ENCODE assay signal across 8 cellular contexts in genomic region chr17:82297804-82298537, GRCh38. TPM values are rescaled to one million over a fixed set of nuclear protein-coding genes. Genes with fewer than 3 reads are reported as not detected.
DNase-seq lines count a peak whose midpoint lies in the region; ATAC-seq, FAIRE-seq and TF ChIP-seq lines count a peak whose summit lies in the region.

No MANE protein-coding gene starts in this region.

- peaks cover 2% of the 10 kb centered on the region for H3K9me3 Mint-ChIP-seq in activated CD4-positive, alpha-beta T cell treated with anti-CD3 and anti-CD28 coated beads for 36 hours (ENCODE audit: low read depth)
- no peaks in the 10 kb centered on the region for H3K9me3 Mint-ChIP-seq in H9

- POLR2A ChIA-PET in activated CD4-positive, alpha-beta T cell treated with anti-CD3 and anti-CD28 coated beads for 36 hours (lab: Charles Lee), result interaction anchor here (0.6 to 9.6 kb wide), 17 partner anchors 8 to 153 kb away, joined by 3 to 94 read pairs (median 6); partner anchors contain the start of genes CD7, CSNK1D and CYBC1
- POLR2A ChIA-PET in HepG2 (lab: Yijun Ruan, JAX), result interaction anchor here (0.8 to 12.8 kb wide), 20 partner anchors 8 to 205 kb away, joined by 3 to 270 read pairs (median 9); partner anchors contain the start of genes CD7, CSNK1D, SECTM1 and SLC16A3

- no peak; a peak in 1 of 4 replicates for TF ChIP-seq POLR2A in HepG2 (IDR thresholded peaks at IDR 0.05; ENCODE audit: insufficient read depth in 1 of 2, low read depth in 2 of 2, low read length in 2 of 2)

- intact Hi-C loops in activated CD4-positive, alpha-beta T cell treated with anti-CD3 and anti-CD28 coated beads for 36 hours (cut with DNase I, micrococcal nuclease), result loop anchor here (1.0 to 10.0 kb wide), 15 partner anchors 8 to 783 kb away; partner anchors contain the start of genes CSNK1D (in 2 of the 2), ACTG1 (in 1 of the 2), CCDC57 (in 1 of the 2) and CYBC1 (in 1 of the 2)
- intact Hi-C loops in HepG2 (cut with micrococcal nuclease; ENCODE audit: unreplicated experiment), result loop anchor here (5.0 kb wide), 1 partner anchor 41 kb away; no protein-coding TSS in a partner anchor

- H3K27me3 Mint-ChIP-seq in activated CD4-positive, alpha-beta T cell treated with anti-CD3 and anti-CD28 coated beads for 36 hours, result no peaks in the 10 kb centered on the region
- H3K27me3 Mint-ChIP-seq in H9 (ENCODE audit: low read depth), result peaks cover 45% of the 10 kb centered on the region

- BruUV-seq in HepG2 (replicated peaks; lab: Mats Ljungman, UMichigan), result no TSS peak

- in situ Hi-C loops in HepG2 (cut with HindIII; ENCODE audit: extremely low pct_ligation_motif_present, low pct_unique_long_range_greater_than_20kb), result no loop called here

- FAIRE-seq in HepG2 (lab: Jason Lieb, UNC), result no peak

- peak; percentile 47 for TF ChIP-seq CTCF in HepG2 (CRISPR knock-in tag; IDR thresholded peaks at IDR 0.05)
- TF ChIP-seq CTCF in H9 (conservative IDR thresholded peaks at IDR 0.05), result no peak

- DNase-seq in Daoy (ENCODE audit: low read depth) (peak; percentile 93), GOT3 (lab: John Stamatoyannopoulos, UW) (peak; percentile 56), NCI-H1105 treated with DMSO at 0.1 percent for 48 hours (lab: John Stamatoyannopoulos, UW) (peak; percentile 48), cerebellum (ENCODE audit: low spot score) (peak; percentile 80), HepG2 (ENCODE audit: low spot score) (no peak), H9 (no peak)
- DNase-seq in activated CD4-positive, alpha-beta T cell treated with anti-CD3 and anti-CD28 coated beads for 36 hours, result peak; percentile 96
- DNase-seq in stimulated activated CD4-positive, alpha-beta T cell treated with anti-CD3 and anti-CD28 coated beads, Interleukin-4, amount 100 ng/mL, for 48 hours (ENCODE audit: low read depth in 2 of 2), result peak; percentile 81 to 88

- no peak for TF ChIP-seq RAD21 in HepG2 (CRISPR knock-in tag; IDR thresholded peaks at IDR 0.05)

- H3K56ac ChIP-seq in H9 (ENCODE audit: insufficient read length, low read depth, low read length), result no peak overlapping the region

- H3K9ac ChIP-seq in HepG2 (ENCODE audit: insufficient read depth, low read depth, low read length), result peak overlapping the region; percentile 71
- no peak overlapping the region for H3K9ac ChIP-seq in H9 (ENCODE audit: extremely low read depth, insufficient read length, low read length)

- no peak overlapping the region for H2AK5ac ChIP-seq in H9 (ENCODE audit: insufficient read length, low read length)

- H3K36me3 ChIP-seq in HepG2 (replicated peaks in 1 of 2; ENCODE audit: control insufficient read depth in 1 of 2, insufficient read depth in 2 of 2, low read length in 2 of 2), result no peaks in the 10 kb centered on the region

- no peak overlapping the region for H3K18ac ChIP-seq in H9 (ENCODE audit: insufficient read length, low read depth, low read length)

- peaks cover 96% of the 10 kb centered on the region for H3K4me1 ChIP-seq in HepG2 (ENCODE audit: insufficient read depth, low read length)
- no peaks in the 10 kb centered on the region; the same call in 1 of the 2 replicates for H3K4me1 ChIP-seq in H9 (ENCODE audit: insufficient read depth, low read length)

- H2AFZ ChIP-seq in HepG2 (ENCODE audit: low read length), result peak overlapping the region; percentile 20
- no peak overlapping the region for H2AFZ ChIP-seq in H9 (ENCODE audit: low read length)

- H3K23me2 ChIP-seq in H9 (ENCODE audit: insufficient read length, low read depth, low read length, poor library complexity, severe bottlenecking), result peaks cover 7% of the 10 kb centered on the region

- H3T11ph ChIP-seq in H9 (ENCODE audit: low read length), result no peak overlapping the region

- H4K91ac ChIP-seq in H9 (ENCODE audit: insufficient read length, low read depth, low read length), result no peak overlapping the region

- CTCF ChIA-PET in activated CD4-positive, alpha-beta T cell treated with anti-CD3 and anti-CD28 coated beads for 36 hours (lab: Charles Lee), result interaction anchor here (0.6 to 2.4 kb wide), 12 partner anchors 8 to 559 kb away, joined by 3 to 15 read pairs (median 4); partner anchors contain the start of genes CD7, CSNK1D and FOXK2
- CTCF ChIA-PET in HepG2 (lab: Yijun Ruan, JAX; ENCODE audit: low intra/inter-chr PET ratio, low total read pairs), result no interaction called here

- TF ChIP-seq EP300 in HepG2 (IDR thresholded peaks at IDR 0.05; ENCODE audit: low read depth in 2 of 2, low read length in 2 of 2) (peak; percentile 39 to 59; a peak in 1 of 4 replicates), HepG2 (CRISPR knock-in tag; IDR thresholded peaks at IDR 0.05; ENCODE audit: borderline replicate concordance) (no peak)

- H3K23ac ChIP-seq in H9 (ENCODE audit: insufficient read length, low read depth, low read length), result no peak overlapping the region

- H3K27ac ChIP-seq in HepG2 (ENCODE audit: extremely low read length, insufficient read depth, low read length) (peak overlapping the region; percentile 8), H9 (ENCODE audit: insufficient read length, low read depth, low read length) (no peak overlapping the region)

- H3K9me3 ChIP-seq in HepG2 (ENCODE audit: low read length), result no peaks in the 10 kb centered on the region
- H3K9me3 ChIP-seq in H9 (ENCODE audit: control insufficient read depth, low read depth, low read length), result no peaks in the 10 kb centered on the region

- H4K5ac ChIP-seq in H9 (ENCODE audit: insufficient read length, low read depth, low read length), result no peak overlapping the region

- H3K4me1 Mint-ChIP-seq in activated CD4-positive, alpha-beta T cell treated with anti-CD3 and anti-CD28 coated beads for 36 hours, result peaks cover 70% of the 10 kb centered on the region
- peaks cover 12 to 35% of the 10 kb centered on the region in 2 experiments; a peak in 3 of 4 replicates for H3K4me1 Mint-ChIP-seq in H9

- no peak overlapping the region for H2BK15ac ChIP-seq in H9 (ENCODE audit: low read depth, low read length)

- no peak overlapping the region for H4K8ac ChIP-seq in H9 (replicated peaks; ENCODE audit: insufficient read length, low read depth, low read length)

- H2BK120ac ChIP-seq in H9 (ENCODE audit: low read depth, low read length, poor library complexity, severe bottlenecking), result no peak overlapping the region

- no peak overlapping the region; the same call in 1 of the 2 replicates for H3K14ac ChIP-seq in H9 (ENCODE audit: insufficient read depth, low read length)

- peak overlapping the region; percentile 52 to 78 (median 56) for H3K4me3 ChIP-seq in HepG2 (replicated peaks in 1 of 3; ENCODE audit: insufficient read depth in 1 of 3, low read depth in 2 of 3, low read length in 3 of 3)

- peak; percentile 62 for ATAC-seq in activated CD4-positive, alpha-beta T cell treated with anti-CD3 and anti-CD28 coated beads for 36 hours
- ATAC-seq in HepG2, result peak; percentile 45

- peaks cover 18% of the 10 kb centered on the region for H3K36me3 Mint-ChIP-seq in activated CD4-positive, alpha-beta T cell treated with anti-CD3 and anti-CD28 coated beads for 36 hours (ENCODE audit: low read depth)
- no peaks in the 10 kb centered on the region for H3K36me3 Mint-ChIP-seq in H9 (ENCODE audit: insufficient read depth in 1 of 3, low read depth in 3 of 3)

- H3K79me2 ChIP-seq in HepG2 (ENCODE audit: insufficient read depth, low read length) (no peaks in the 10 kb centered on the region), H9 (ENCODE audit: insufficient read depth, low read length) (no peaks in the 10 kb centered on the region)

- 4% methylated on average over 18 of the region's 36 CpGs for WGBS in HepG2 (ENCODE audit: low lambda C conversion rate)
- WGBS in H9 (ENCODE audit: extremely low coverage, insufficient read length, low lambda C conversion rate), result no CpG with 5 or more reads among the region's 36 CpGs

- H3K4ac ChIP-seq in H9 (ENCODE audit: low read depth, low read length), result no peak overlapping the region

- peak overlapping the region; percentile 100 for H3K27ac Mint-ChIP-seq in activated CD4-positive, alpha-beta T cell treated with anti-CD3 and anti-CD28 coated beads for 36 hours
- no peak overlapping the region for H3K27ac Mint-ChIP-seq in H9

- peak overlapping the region; percentile 80 for H3K4me3 Mint-ChIP-seq in activated CD4-positive, alpha-beta T cell treated with anti-CD3 and anti-CD28 coated beads for 36 hours
- no peak overlapping the region for H3K4me3 Mint-ChIP-seq in H9

- no peak overlapping the region for H2BK20ac ChIP-seq in H9 (ENCODE audit: low read depth, low read length, poor library complexity, severe bottlenecking)

- H2BK12ac ChIP-seq in H9 (ENCODE audit: insufficient read length, low read depth, low read length), result no peak overlapping the region

- H3K27me3 ChIP-seq in HepG2 (ENCODE audit: control insufficient read depth in 1 of 2, insufficient read depth in 2 of 2, low read length in 2 of 2) (no peaks in the 10 kb centered on the region), H9 (ENCODE audit: insufficient read depth, low read length) (no peaks in the 10 kb centered on the region)

- H2BK5ac ChIP-seq in H9 (ENCODE audit: insufficient read length, low read length), result no peak overlapping the region

- no peaks in the 10 kb centered on the region for H4K20me1 ChIP-seq in HepG2 (ENCODE audit: insufficient read depth, low read length)
- H4K20me1 ChIP-seq in H9 (ENCODE audit: control insufficient read depth, insufficient read depth, insufficient read length), result no peaks in the 10 kb centered on the region

- H3K4me2 ChIP-seq in HepG2 (ENCODE audit: low read depth, low read length) (peak overlapping the region; percentile 99), H9 (ENCODE audit: insufficient read depth, insufficient read length, low read length) (no peak overlapping the region)

- H3K79me1 ChIP-seq in H9 (ENCODE audit: insufficient read depth, low read depth, low read length, poor library complexity, severe bottlenecking), result no peaks in the 10 kb centered on the region

RNA-seq across cellular contexts. Expression of gene CD7, which starts 19.4 kb away (rescaled TPM):
- total RNA-seq in Daoy (2014; rRNA removed; shearing (Covaris generic)), result not detected in 2 replicates
- total RNA-seq in activated CD4-positive, alpha-beta T cell treated with anti-CD3 and anti-CD28 coated beads for 36 hours, result 100 to 1,000 TPM; 614 to 725 TPM
- total RNA-seq in cerebellum (not detected), HepG2 (2016; rRNA removed; fragmentation: Illumina TruSeq; extraction: Trizol) (29.7 and 67.6 TPM in 2 replicates), H9 (2021) (0.22 and 0.35 TPM in 2 replicates)
- 23.3 and 25.5 TPM in 2 replicates for total RNA-seq in HepG2 (2016; cell fraction: cytosol; rRNA removed; fragmentation: Illumina TruSeq; extraction: Trizol; ENCODE audit: low read depth)
- 24.7 and 74.3 TPM in 2 replicates for total RNA-seq in HepG2 (2016; cell fraction: insoluble cytoplasmic fraction; rRNA removed; fragmentation: Illumina TruSeq; extraction: Trizol)
- total RNA-seq in HepG2 (2016; cell fraction: membrane; rRNA removed; fragmentation: Illumina TruSeq; extraction: Trizol), result 36.8 and 47.2 TPM in 2 replicates
- total RNA-seq in HepG2 (2016; cell fraction: nucleus; rRNA removed; fragmentation: Illumina TruSeq; extraction: Trizol), result 53.2 and 64.7 TPM in 2 replicates
- 72.7 and 76.4 TPM in 2 replicates for polyA plus RNA-seq in HepG2 (2011; rRNA removed)
- polyA plus RNA-seq in HepG2 (2011; cell fraction: cytosol; rRNA removed), result 34.4 and 89.4 TPM in 2 replicates
- 127 and 155 TPM in 2 replicates for polyA plus RNA-seq in HepG2 (2011; cell fraction: nucleus; rRNA removed)
- 46.2 and 62.8 TPM in 2 replicates for polyA plus RNA-seq in HepG2 (2012)
- 56.5 and 63.8 TPM in 2 replicates for polyA plus RNA-seq in HepG2 (2016; cell fraction: cytosol; fragmentation: Illumina TruSeq; extraction: Trizol; ENCODE audit: low read depth)
- 56.7 and 68.4 TPM in 2 replicates for polyA plus RNA-seq in HepG2 (2016; cell fraction: insoluble cytoplasmic fraction; fragmentation: Illumina TruSeq; extraction: Trizol; ENCODE audit: low read depth)
- polyA plus RNA-seq in HepG2 (2016; cell fraction: membrane; fragmentation: Illumina TruSeq; extraction: Trizol; ENCODE audit: low read depth), result 78.3 and 78.6 TPM in 2 replicates
- polyA plus RNA-seq in HepG2 (2016; cell fraction: nucleus; fragmentation: Illumina TruSeq; extraction: Trizol; ENCODE audit: insufficient read depth, low read depth), result 226 and 244 TPM in 2 replicates
- 43.3 TPM in 1 of 2 replicates, not detected in the other for polyA minus RNA-seq in HepG2 (2011; rRNA and poly(A)+ RNA removed; ENCODE audit: low replicate concordance)
- polyA minus RNA-seq in HepG2 (2011; cell fraction: cytosol; rRNA and poly(A)+ RNA removed), result 31.0 and 32.1 TPM in 2 replicates
- 7.9 and 8.8 TPM in 2 replicates for polyA minus RNA-seq in HepG2 (2011; cell fraction: nucleus; rRNA and poly(A)+ RNA removed)

RNA-seq across cellular contexts. Expression of gene CSNK1D, which starts 24.5 kb away (rescaled TPM):
- 16.5 and 25.1 TPM in 2 replicates for total RNA-seq in Daoy (2014; rRNA removed; shearing (Covaris generic))
- 100 to 1,000 TPM; 118 to 182 TPM for total RNA-seq in activated CD4-positive, alpha-beta T cell treated with anti-CD3 and anti-CD28 coated beads for 36 hours
- total RNA-seq in cerebellum, result 45.1 TPM
- total RNA-seq in HepG2 (2016; rRNA removed; fragmentation: Illumina TruSeq; extraction: Trizol), result 28.4 and 31.5 TPM in 2 replicates
- total RNA-seq in HepG2 (2016; cell fraction: cytosol; rRNA removed; fragmentation: Illumina TruSeq; extraction: Trizol; ENCODE audit: low read depth), result 19.2 and 20.4 TPM in 2 replicates
- total RNA-seq in HepG2 (2016; cell fraction: insoluble cytoplasmic fraction; rRNA removed; fragmentation: Illumina TruSeq; extraction: Trizol), result 23.0 and 34.1 TPM in 2 replicates
- 24.3 and 26.6 TPM in 2 replicates for total RNA-seq in HepG2 (2016; cell fraction: membrane; rRNA removed; fragmentation: Illumina TruSeq; extraction: Trizol)
- total RNA-seq in HepG2 (2016; cell fraction: nucleus; rRNA removed; fragmentation: Illumina TruSeq; extraction: Trizol), result 42.8 and 45.6 TPM in 2 replicates
- 128 and 148 TPM in 2 replicates for polyA plus RNA-seq in HepG2 (2011; rRNA removed)
- 81.5 and 90.2 TPM in 2 replicates for polyA plus RNA-seq in HepG2 (2011; cell fraction: cytosol; rRNA removed)
- 1,010 and 1,066 TPM in 2 replicates for polyA plus RNA-seq in HepG2 (2011; cell fraction: nucleus; rRNA removed)
- polyA plus RNA-seq in HepG2 (2012), result 164 and 234 TPM in 2 replicates
- polyA plus RNA-seq in HepG2 (2016; cell fraction: cytosol; fragmentation: Illumina TruSeq; extraction: Trizol; ENCODE audit: low read depth), result 19.6 and 21.8 TPM in 2 replicates
- 71.8 and 89.7 TPM in 2 replicates for polyA plus RNA-seq in HepG2 (2016; cell fraction: insoluble cytoplasmic fraction; fragmentation: Illumina TruSeq; extraction: Trizol; ENCODE audit: low read depth)
- 40.8 and 42.7 TPM in 2 replicates for polyA plus RNA-seq in HepG2 (2016; cell fraction: membrane; fragmentation: Illumina TruSeq; extraction: Trizol; ENCODE audit: low read depth)
- polyA plus RNA-seq in HepG2 (2016; cell fraction: nucleus; fragmentation: Illumina TruSeq; extraction: Trizol; ENCODE audit: insufficient read depth, low read depth), result 316 and 342 TPM in 2 replicates
- polyA minus RNA-seq in HepG2 (2011; rRNA and poly(A)+ RNA removed; ENCODE audit: low replicate concordance), result 78.0 and 103 TPM in 2 replicates
- 51.7 and 60.9 TPM in 2 replicates for polyA minus RNA-seq in HepG2 (2011; cell fraction: cytosol; rRNA and poly(A)+ RNA removed)
- 117 and 118 TPM in 2 replicates for polyA minus RNA-seq in HepG2 (2011; cell fraction: nucleus; rRNA and poly(A)+ RNA removed)
- 137 and 144 TPM in 2 replicates for total RNA-seq in H9 (2021)

RNA-seq across cellular contexts. Expression of gene SECTM1, which starts 35.6 kb away (rescaled TPM):
- total RNA-seq in Daoy (2014; rRNA removed; shearing (Covaris generic)), result 0.51 and 0.65 TPM in 2 replicates
- 10 to 100 TPM in 1 of 2 experiments, 1 to 10 TPM in 1; 9.0 to 10.9 TPM for total RNA-seq in activated CD4-positive, alpha-beta T cell treated with anti-CD3 and anti-CD28 coated beads for 36 hours
- total RNA-seq in cerebellum (3.4 TPM), HepG2 (2016; rRNA removed; fragmentation: Illumina TruSeq; extraction: Trizol) (2.4 and 5.3 TPM in 2 replicates), H9 (2021) (0.28 and 0.70 TPM in 2 replicates)
- total RNA-seq in HepG2 (2016; cell fraction: cytosol; rRNA removed; fragmentation: Illumina TruSeq; extraction: Trizol; ENCODE audit: low read depth), result 3.3 TPM in 2 replicates
- total RNA-seq in HepG2 (2016; cell fraction: insoluble cytoplasmic fraction; rRNA removed; fragmentation: Illumina TruSeq; extraction: Trizol), result 3.0 and 5.5 TPM in 2 replicates
- 3.8 and 5.6 TPM in 2 replicates for total RNA-seq in HepG2 (2016; cell fraction: membrane; rRNA removed; fragmentation: Illumina TruSeq; extraction: Trizol)
- 6.9 and 7.3 TPM in 2 replicates for total RNA-seq in HepG2 (2016; cell fraction: nucleus; rRNA removed; fragmentation: Illumina TruSeq; extraction: Trizol)
- 3.5 and 4.2 TPM in 2 replicates for polyA plus RNA-seq in HepG2 (2011; rRNA removed)
- 2.7 and 4.2 TPM in 2 replicates for polyA plus RNA-seq in HepG2 (2011; cell fraction: cytosol; rRNA removed)
- polyA plus RNA-seq in HepG2 (2011; cell fraction: nucleus; rRNA removed), result 6.7 and 7.1 TPM in 2 replicates
- polyA plus RNA-seq in HepG2 (2012), result 5.0 and 7.2 TPM in 2 replicates
- polyA plus RNA-seq in HepG2 (2016; cell fraction: cytosol; fragmentation: Illumina TruSeq; extraction: Trizol; ENCODE audit: low read depth), result 2.6 and 3.4 TPM in 2 replicates
- polyA plus RNA-seq in HepG2 (2016; cell fraction: insoluble cytoplasmic fraction; fragmentation: Illumina TruSeq; extraction: Trizol; ENCODE audit: low read depth), result 4.0 and 4.2 TPM in 2 replicates
- 4.3 and 4.7 TPM in 2 replicates for polyA plus RNA-seq in HepG2 (2016; cell fraction: membrane; fragmentation: Illumina TruSeq; extraction: Trizol; ENCODE audit: low read depth)
- 5.1 and 5.5 TPM in 2 replicates for polyA plus RNA-seq in HepG2 (2016; cell fraction: nucleus; fragmentation: Illumina TruSeq; extraction: Trizol; ENCODE audit: insufficient read depth, low read depth)
- polyA minus RNA-seq in HepG2 (2011; rRNA and poly(A)+ RNA removed; ENCODE audit: low replicate concordance), result 8.8 and 15.0 TPM in 2 replicates
- polyA minus RNA-seq in HepG2 (2011; cell fraction: cytosol; rRNA and poly(A)+ RNA removed), result 1.9 and 2.6 TPM in 2 replicates
- polyA minus RNA-seq in HepG2 (2011; cell fraction: nucleus; rRNA and poly(A)+ RNA removed), result 5.0 and 7.3 TPM in 2 replicates

Comparison
In these comparisons a context has a peak if more than half of its experiments do, and no peak if none do; other contexts are left out.
1. DNase-seq: peak in Daoy (single experiment), GOT3 (single experiment), NCI-H1105 treated with DMSO at 0.1 percent for 48 hours (single experiment), activated CD4-positive, alpha-beta T cell treated with anti-CD3 and anti-CD28 coated beads for 36 hours (single experiment), cerebellum (single experiment) and stimulated activated CD4-positive, alpha-beta T cell treated with anti-CD3 and anti-CD28 coated beads, Interleukin-4, amount 100 ng/mL, for 48 hours (2 of 2); none in HepG2 (single experiment) and H9 (single experiment).
2. RNA of gene CD7, which starts 19.4 kb away (total RNA-seq): 614 to 725 TPM in activated CD4-positive, alpha-beta T cell treated with anti-CD3 and anti-CD28 coated beads for 36 hours and 23.3 to 74.3 TPM in HepG2; 0.22 to 0.35 TPM in H9, not detected in Daoy and not detected in cerebellum (single experiment); every median in the first group is over 10 times any median in the second.